8 cellular contexts compared by ENCODE assay signal in the genomic region with DNA sequence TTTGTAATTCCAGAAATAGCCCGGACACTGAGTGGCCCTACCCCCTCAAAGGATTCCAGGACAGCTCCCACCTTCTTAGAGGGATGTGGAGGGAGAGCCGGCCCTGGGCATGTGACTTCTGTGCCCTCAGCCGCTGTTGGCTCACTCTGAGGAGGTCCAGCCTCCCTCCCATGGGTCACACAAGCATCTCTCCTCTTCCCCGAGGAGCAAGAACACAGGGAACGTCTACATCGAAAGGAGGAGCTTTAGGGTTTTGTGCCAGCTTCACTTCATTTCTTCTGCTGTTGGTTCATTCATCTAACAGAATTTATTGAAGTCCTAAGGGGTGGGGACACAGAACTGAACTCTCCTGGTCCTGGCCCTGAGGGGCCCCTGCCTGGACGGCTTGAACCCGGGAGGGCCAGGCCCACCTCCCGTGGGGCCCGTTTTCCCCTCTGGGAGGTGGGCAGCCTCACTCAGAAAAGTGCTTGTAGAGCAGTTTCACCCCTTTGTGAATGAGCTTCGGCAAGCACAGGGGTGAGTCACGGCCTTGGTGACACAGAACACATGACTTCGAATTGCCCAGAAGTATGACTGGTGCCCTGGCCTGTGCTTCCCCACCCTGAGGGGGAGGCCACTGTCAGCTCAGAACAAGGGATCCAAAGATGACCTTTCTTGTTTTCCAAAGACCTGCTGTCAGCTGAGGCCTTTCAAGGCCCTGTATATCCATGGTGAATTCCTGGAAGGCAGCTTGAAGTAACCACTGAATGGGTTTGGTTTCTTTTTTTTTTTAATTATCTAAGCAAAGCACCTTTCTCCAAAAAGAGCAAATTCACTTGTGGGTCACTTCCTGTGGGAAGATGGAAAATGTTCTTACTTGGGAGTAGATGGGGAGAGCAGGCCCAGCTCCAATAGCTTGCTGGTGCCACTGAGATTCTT. TPM values are rescaled to one million over a fixed set of nuclear protein-coding genes. Genes with fewer than 3 reads are reported as not detected.
DNase-seq lines count a peak whose midpoint lies in the region; ATAC-seq, FAIRE-seq and TF ChIP-seq lines count a peak whose summit lies in the region.

No MANE protein-coding gene starts in this region.

- intact Hi-C loops in right cardiac atrium (cut with DNase I), result no loop called here

- no peaks in the 10 kb centered on the region for H3K36me3 ChIP-seq in RWPE2 (ENCODE audit: low read depth)

- WGBS in right cardiac atrium, result 63% methylated on average over 13 of the region's 13 CpGs

- H3K4me3 ChIP-seq in RWPE2 (ENCODE audit: severe bottlenecking), result no peak overlapping the region
- H3K4me3 ChIP-seq in right cardiac atrium (ENCODE audit: low read length), result no peak overlapping the region

- no peaks in the 10 kb centered on the region for H3K9me3 Mint-ChIP-seq in activated naive CD8-positive, alpha-beta T cell treated with anti-CD3 and anti-CD28 coated beads for 36 hours

- no peaks in the 10 kb centered on the region for H3K36me3 Mint-ChIP-seq in activated naive CD8-positive, alpha-beta T cell treated with anti-CD3 and anti-CD28 coated beads for 36 hours

- H3K27me3 Mint-ChIP-seq in activated naive CD8-positive, alpha-beta T cell treated with anti-CD3 and anti-CD28 coated beads for 36 hours, result no peaks in the 10 kb centered on the region

- H3K9me3 ChIP-seq in RWPE2 (ENCODE audit: severe bottlenecking) (no peaks in the 10 kb centered on the region), right cardiac atrium (ENCODE audit: control insufficient read depth, low read length) (no peaks in the 10 kb centered on the region)

- peaks cover 55% of the 10 kb centered on the region for H3K4me1 Mint-ChIP-seq in activated naive CD8-positive, alpha-beta T cell treated with anti-CD3 and anti-CD28 coated beads for 36 hours

- H3K27ac ChIP-seq in RWPE2 (ENCODE audit: poor library complexity, severe bottlenecking) (peak overlapping the region; percentile 39), right cardiac atrium (ENCODE audit: low read length) (peak overlapping the region; percentile 45)

- H3K4me3 Mint-ChIP-seq in activated naive CD8-positive, alpha-beta T cell treated with anti-CD3 and anti-CD28 coated beads for 36 hours, result peak overlapping the region; percentile 16

- ATAC-seq in RWPE2 (ENCODE audit: low read depth), result peak; percentile 50
- ATAC-seq in right cardiac atrium, result peak; percentile 81 to 94
- no peak for ATAC-seq in GM19328 (IDR thresholded peaks at IDR 0.05; ENCODE audit: unreplicated experiment)
- no peak for ATAC-seq in HG03159 (IDR thresholded peaks at IDR 0.05; ENCODE audit: unreplicated experiment)

- peak overlapping the region; percentile 92 for H3K27ac Mint-ChIP-seq in activated naive CD8-positive, alpha-beta T cell treated with anti-CD3 and anti-CD28 coated beads for 36 hours

- peaks cover 25% of the 10 kb centered on the region for H3K4me1 ChIP-seq in RWPE2 (ENCODE audit: insufficient read depth, poor library complexity, severe bottlenecking)
- peaks cover 2% of the 10 kb centered on the region for H3K4me1 ChIP-seq in right cardiac atrium (ENCODE audit: control insufficient read depth, insufficient read depth, low read length)

- peak; percentile 82 for FAIRE-seq in H54 (lab: Jason Lieb, UNC)

- TF ChIP-seq POLR2A in H54 (IDR thresholded peaks at IDR 0.05; ENCODE audit: low read depth, low read length), result no peak

- DNase-seq in H54 (ENCODE audit: insufficient read length, low spot score) (peak; percentile 69), RWPE2 (ENCODE audit: low spot score) (no peak), right cardiac atrium (peak; percentile 70 to 84 (median 79)), OCI-M2 (lab: John Stamatoyannopoulos, UW; ENCODE audit: unreplicated experiment) (no peak)
- peak; percentile 81 for DNase-seq in activated naive CD8-positive, alpha-beta T cell treated with anti-CD3 and anti-CD28 coated beads for 36 hours
- DNase-seq in stimulated activated CD4-positive, alpha-beta T cell treated with anti-CD3 and anti-CD28 coated beads, Interleukin-15, amount 100 ng/mL, for 48 hours (ENCODE audit: low read depth in 2 of 2), result peak; percentile 81 to 84

- H3K27me3 ChIP-seq in RWPE2 (ENCODE audit: insufficient read depth, poor library complexity, severe bottlenecking), result no peaks in the 10 kb centered on the region
- no peaks in the 10 kb centered on the region for H3K27me3 ChIP-seq in right cardiac atrium (ENCODE audit: control insufficient read depth, insufficient read depth)

- no peak for TF ChIP-seq CTCF in RWPE2 (IDR thresholded peaks at IDR 0.05; ENCODE audit: poor library complexity, severe bottlenecking)

RNA-seq across cellular contexts. Expression of a gene that starts 39.2 kb away (rescaled TPM):
- 100 to 1,000 TPM; 395 to 400 TPM for total RNA-seq in activated naive CD8-positive, alpha-beta T cell treated with anti-CD3 and anti-CD28 coated beads for 36 hours
- total RNA-seq in right cardiac atrium, result 100 to 1,000 TPM in 3 of 4 donors, 10 to 100 TPM in 1; 74.0 to 125 (median 103) TPM
- 81.2 TPM for polyA plus RNA-seq in right cardiac atrium

Comparison
In these comparisons a context has a peak if more than half of its experiments do, and no peak if none do; other contexts are left out.
1. DNase-seq: peak in H54 (single experiment), activated naive CD8-positive, alpha-beta T cell treated with anti-CD3 and anti-CD28 coated beads for 36 hours (single experiment), right cardiac atrium (3 of 3) and stimulated activated CD4-positive, alpha-beta T cell treated with anti-CD3 and anti-CD28 coated beads, Interleukin-15, amount 100 ng/mL, for 48 hours (2 of 2); none in RWPE2 (single experiment) and OCI-M2 (single experiment).
2. ATAC-seq: peak in RWPE2 (single experiment) and right cardiac atrium (2 of 2); none in GM19328 (single experiment) and HG03159 (single experiment).